Comparison of ENCODE assay signal across 1 cellular context in the genomic region with DNA sequence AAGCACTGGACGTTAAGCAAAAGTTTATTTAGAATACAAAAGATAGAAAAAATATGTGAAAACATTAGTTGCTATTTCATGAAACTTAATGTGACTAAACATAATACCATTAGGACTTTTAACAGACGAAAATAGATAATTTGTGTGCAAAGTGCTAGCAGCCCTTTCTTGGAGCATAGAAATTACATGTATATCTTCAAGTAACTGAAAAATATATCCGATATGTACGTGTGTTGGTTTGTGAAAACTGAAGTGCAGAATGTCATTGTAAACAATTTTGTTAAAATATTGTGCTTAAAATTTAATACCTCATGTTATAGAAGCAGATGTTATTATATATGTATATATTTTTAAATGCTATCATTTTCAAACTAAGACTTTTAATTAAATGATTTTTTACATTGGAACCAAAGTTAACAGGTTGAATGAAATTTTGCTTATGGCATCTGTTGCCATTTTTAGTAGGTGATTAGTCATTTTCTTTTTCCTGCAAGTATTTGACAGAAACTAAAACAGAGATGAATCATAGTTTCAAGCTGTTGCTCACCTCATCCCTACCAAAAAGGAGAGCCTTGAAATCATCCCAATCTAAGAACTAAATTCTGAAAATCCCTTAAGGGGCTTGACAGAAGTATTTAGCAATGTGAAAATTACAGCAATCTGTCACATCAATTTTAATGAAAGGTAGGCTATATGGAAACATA.
TF ChIP-seq lines count a peak whose summit lies in the region.

No MANE protein-coding gene starts in this region.

TF ChIP-seq in WTC11, 78 proteins besides CTCF, POLR2A, EP300 and RAD21 (continued from another document):
- no peak for TF ChIP-seq ZNF425 (CRISPR knock-in tag; conservative IDR thresholded peaks at IDR 0.05)
- TF ChIP-seq ZNF121 (CRISPR knock-in tag; IDR thresholded peaks at IDR 0.05) = no peak
- TF ChIP-seq, protein P1, sequence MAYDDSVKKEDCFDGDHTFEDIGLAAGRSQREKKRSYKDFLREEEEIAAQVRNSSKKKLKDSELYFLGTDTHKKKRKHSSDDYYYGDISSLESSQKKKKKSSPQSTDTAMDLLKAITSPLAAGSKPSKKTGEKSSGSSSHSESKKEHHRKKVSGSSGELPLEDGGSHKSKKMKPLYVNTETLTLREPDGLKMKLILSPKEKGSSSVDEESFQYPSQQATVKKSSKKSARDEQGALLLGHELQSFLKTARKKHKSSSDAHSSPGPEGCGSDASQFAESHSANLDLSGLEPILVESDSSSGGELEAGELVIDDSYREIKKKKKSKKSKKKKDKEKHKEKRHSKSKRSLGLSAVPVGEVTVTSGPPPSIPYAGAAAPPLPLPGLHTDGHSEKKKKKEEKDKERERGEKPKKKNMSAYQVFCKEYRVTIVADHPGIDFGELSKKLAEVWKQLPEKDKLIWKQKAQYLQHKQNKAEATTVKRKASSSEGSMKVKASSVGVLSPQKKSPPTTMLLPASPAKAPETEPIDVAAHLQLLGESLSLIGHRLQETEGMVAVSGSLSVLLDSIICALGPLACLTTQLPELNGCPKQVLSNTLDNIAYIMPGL (CRISPR knock-in tag; IDR thresholded peaks at IDR 0.05) = no peak
TF ChIP-seq in WTC11: peak in this region for 0.
